1 cellular context compared by ENCODE assay signal in genomic region chr1:154599658-154600057, GRCh38.
TF ChIP-seq lines count a peak whose summit lies in the region.

No MANE protein-coding gene starts in this region.

TF ChIP-seq in HepG2, 621 proteins besides CTCF, POLR2A, EP300 and RAD21:
- TF ChIP-seq ZNF430 (CRISPR knock-in tag; IDR thresholded peaks at IDR 0.05) (no peak), RARA (CRISPR knock-in tag; IDR thresholded peaks at IDR 0.05) (no peak), RBAK (CRISPR knock-in tag; IDR thresholded peaks at IDR 0.05) (no peak), ZNF484 (CRISPR knock-in tag; IDR thresholded peaks at IDR 0.05; ENCODE audit: borderline replicate concordance, low read depth) (no peak), ZNF766 (CRISPR knock-in tag; IDR thresholded peaks at IDR 0.05; ENCODE audit: borderline replicate concordance) (no peak), ZBTB14 (CRISPR knock-in tag; IDR thresholded peaks at IDR 0.05) (no peak), SATB2 (CRISPR knock-in tag; IDR thresholded peaks at IDR 0.05) (no peak), KLF11 (CRISPR knock-in tag; IDR thresholded peaks at IDR 0.05) (no peak), ZNF563 (CRISPR knock-in tag; IDR thresholded peaks at IDR 0.05) (no peak), SRF (IDR thresholded peaks at IDR 0.05; ENCODE audit: low read depth, low read length) (no peak), ZNF703 (CRISPR knock-in tag; IDR thresholded peaks at IDR 0.05; ENCODE audit: borderline replicate concordance) (no peak), CBFB (CRISPR knock-in tag; IDR thresholded peaks at IDR 0.05) (no peak), BRD4 (CRISPR knock-in tag; IDR thresholded peaks at IDR 0.05) (no peak)
- TF ChIP-seq, protein P1, sequence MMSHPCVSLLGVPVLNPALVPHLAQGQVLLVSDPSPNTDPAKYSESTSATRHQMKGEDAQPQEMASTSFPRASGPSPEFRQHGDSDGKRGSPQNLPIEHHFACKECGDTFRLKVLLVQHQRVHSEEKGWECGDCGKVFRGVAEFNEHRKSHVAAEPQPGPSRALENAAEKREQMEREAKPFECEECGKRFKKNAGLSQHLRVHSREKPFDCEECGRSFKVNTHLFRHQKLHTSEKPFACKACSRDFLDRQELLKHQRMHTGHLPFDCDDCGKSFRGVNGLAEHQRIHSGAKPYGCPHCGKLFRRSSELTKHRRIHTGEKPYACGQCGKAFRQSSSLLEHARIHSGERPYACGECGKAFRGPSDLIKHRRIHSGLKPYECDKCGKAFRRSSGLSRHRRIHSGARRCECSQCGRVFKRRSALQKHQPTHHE (CRISPR knock-in tag; IDR thresholded peaks at IDR 0.05; ENCODE audit: borderline replicate concordance), result no peak
